ENCODE assay signal across 8 cellular contexts in the genomic region with DNA sequence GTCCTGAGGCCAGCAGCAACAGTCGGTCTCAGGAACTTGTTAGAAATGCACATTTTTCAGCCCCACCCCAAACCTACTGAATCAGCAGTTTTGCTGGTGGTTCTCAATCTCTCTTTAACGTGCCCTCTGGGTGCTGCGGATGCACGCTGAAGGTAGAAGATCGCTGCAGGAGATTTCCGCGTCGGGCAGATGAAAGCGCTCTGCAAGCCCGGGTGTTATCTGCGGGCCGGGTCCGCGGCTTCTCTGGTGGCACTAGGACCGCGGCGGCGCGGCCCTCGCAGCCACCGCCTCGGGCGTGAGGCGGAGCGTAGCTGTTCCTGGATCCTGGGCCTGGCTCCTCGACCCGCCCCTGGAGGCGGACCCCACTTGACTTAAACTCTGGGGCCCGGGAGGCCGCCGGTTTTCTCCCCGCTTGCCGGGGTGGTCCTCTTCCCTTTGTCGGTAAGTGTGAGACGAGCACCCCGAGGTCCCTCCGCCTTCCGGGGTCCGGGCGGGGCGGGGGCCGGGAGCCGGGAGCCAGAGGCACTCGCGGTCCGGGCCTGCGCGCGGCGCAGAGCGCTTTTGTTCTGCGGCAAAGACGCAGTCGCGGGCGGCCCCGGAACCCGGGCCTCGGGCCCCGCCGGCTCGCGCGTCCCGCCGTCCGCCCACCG. TPM values are rescaled to one million over a fixed set of nuclear protein-coding genes. Genes with fewer than 3 reads are reported as not detected.
DNase-seq lines count a peak whose midpoint lies in the region; ATAC-seq and TF ChIP-seq lines count a peak whose summit lies in the region.

A gene with protein sequence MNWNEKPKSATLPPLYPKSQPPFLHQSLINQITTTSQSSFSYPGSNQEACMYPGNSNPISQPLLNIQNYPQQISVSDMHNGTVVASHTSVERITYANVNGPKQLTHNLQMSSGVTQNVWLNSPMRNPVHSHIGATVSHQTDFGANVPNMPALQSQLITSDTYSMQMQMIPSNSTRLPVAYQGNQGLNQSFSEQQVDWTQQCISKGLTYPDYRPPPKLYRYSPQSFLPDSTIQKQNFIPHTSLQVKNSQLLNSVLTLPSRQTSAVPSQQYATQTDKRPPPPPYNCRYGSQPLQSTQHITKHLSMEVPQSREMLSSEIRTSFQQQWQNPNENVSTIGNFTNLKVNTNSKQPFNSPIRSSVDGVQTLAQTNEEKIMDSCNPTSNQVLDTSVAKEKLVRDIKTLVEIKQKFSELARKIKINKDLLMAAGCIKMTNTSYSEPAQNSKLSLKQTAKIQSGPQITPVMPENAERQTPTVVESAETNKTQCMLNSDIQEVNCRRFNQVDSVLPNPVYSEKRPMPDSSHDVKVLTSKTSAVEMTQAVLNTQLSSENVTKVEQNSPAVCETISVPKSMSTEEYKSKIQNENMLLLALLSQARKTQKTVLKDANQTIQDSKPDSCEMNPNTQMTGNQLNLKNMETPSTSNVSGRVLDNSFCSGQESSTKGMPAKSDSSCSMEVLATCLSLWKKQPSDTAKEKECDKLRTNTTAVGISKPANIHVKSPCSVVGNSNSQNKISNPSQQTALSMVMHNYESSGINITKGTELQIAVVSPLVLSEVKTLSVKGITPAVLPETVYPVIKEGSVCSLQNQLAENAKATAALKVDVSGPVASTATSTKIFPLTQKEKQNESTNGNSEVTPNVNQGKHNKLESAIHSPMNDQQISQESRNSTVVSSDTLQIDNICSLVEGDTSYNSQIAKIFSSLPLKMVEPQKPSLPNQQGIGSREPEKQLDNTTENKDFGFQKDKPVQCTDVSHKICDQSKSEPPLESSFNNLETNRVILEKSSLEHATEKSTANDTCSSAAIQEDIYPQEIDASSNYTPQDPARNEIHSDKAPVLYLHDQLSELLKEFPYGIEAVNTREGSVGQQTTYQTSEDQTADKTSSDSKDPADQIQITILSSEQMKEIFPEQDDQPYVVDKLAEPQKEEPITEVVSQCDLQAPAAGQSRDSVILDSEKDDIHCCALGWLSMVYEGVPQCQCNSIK (N-terminal part only) (plus strand): TSS at position 365 of the 650 bp plus-strand sequence. CDS start 21,541 bp downstream, outside the sequence.

- CTCF ChIA-PET in OCI-LY7 (lab: Charles Lee; ENCODE audit: unreplicated experiment) = interaction anchor here (0.6 kb wide), 1 partner anchor 312 kb away, joined by 3 read pairs; no protein-coding TSS in a partner anchor

- intact Hi-C loops in OCI-LY7 (cut with micrococcal nuclease; ENCODE audit: unreplicated experiment) = loop anchor here (1.0 to 10.0 kb wide), 5 partner anchors 63 to 344 kb away; no protein-coding TSS in a partner anchor

- H3K4me3 ChIP-seq in OCI-LY7 (ENCODE audit: low read depth, low read length, poor library complexity, severe bottlenecking) = peak within 1 kb of the TSS; percentile 78

- no peak for TF ChIP-seq CTCF in OCI-LY7 (conservative IDR thresholded peaks at IDR 0.05; ENCODE audit: low read length)

- POLR2A ChIA-PET in OCI-LY7 (lab: Charles Lee) = interaction anchor here (0.7 kb wide), 1 partner anchor 9 kb away, joined by 3 read pairs; no protein-coding TSS in a partner anchor

- H3K36me3 ChIP-seq in OCI-LY7 (ENCODE audit: insufficient read depth, low read length) = peaks cover 37% of the 10 kb centered on the region

- peak within 1 kb of the TSS; percentile 85 for H2AFZ ChIP-seq in OCI-LY7 (ENCODE audit: low read length)

- H3K9me3 ChIP-seq in OCI-LY7 (ENCODE audit: low read length) = peaks cover 4% of the 10 kb centered on the region; the same call in 1 of the 2 replicates

- DNase-seq in DMS 273 (lab: John Stamatoyannopoulos, UW; ENCODE audit: unreplicated experiment) (peak; percentile 91), HuH-7 (ENCODE audit: low spot score) (peak; percentile 94), OCI-LY7 (ENCODE audit: low spot score) (peak; percentile 97), activated T-cell treated with anti-CD3 and anti-CD28 coated beads for 1 hour (ENCODE audit: low read depth) (peak; percentile 78), epidermal melanocyte (ENCODE audit: insufficient read length, low spot score) (peak; percentile 84), middle frontal gyrus (ENCODE audit: extremely low spot score, low spot score) (peak; percentile 66)
- peak; percentile 71 for DNase-seq in stimulated activated CD8-positive, alpha-beta memory T cell treated with anti-CD3 and anti-CD28 coated beads, Interleukin-2, amount 100 ng/mL, for 1 hour (ENCODE audit: low read depth in 2 of 2)

- peaks cover 28% of the 10 kb centered on the region for H3K4me1 ChIP-seq in OCI-LY7 (ENCODE audit: insufficient read depth, low read length, poor library complexity, severe bottlenecking)

- peak within 1 kb of the TSS; percentile 87 for H3K27ac ChIP-seq in OCI-LY7 (ENCODE audit: low read depth, low read length, poor library complexity, severe bottlenecking)

- peaks cover 11% of the 10 kb centered on the region; the same call in 1 of the 2 replicates for H4K20me1 ChIP-seq in OCI-LY7 (ENCODE audit: insufficient read depth, low read length)

- ATAC-seq in GM21526 (IDR thresholded peaks at IDR 0.05; ENCODE audit: low FRiP score, unreplicated experiment) = peak; percentile 86

- H3K9me2 ChIP-seq in OCI-LY7 (ENCODE audit: insufficient read depth, low read length) = no peaks in the 10 kb centered on the region

- H3K4me2 ChIP-seq in OCI-LY7 (ENCODE audit: low read length) = peak within 1 kb of the TSS; percentile 93

- peaks cover 47% of the 10 kb centered on the region for H3K79me2 ChIP-seq in OCI-LY7 (ENCODE audit: insufficient read depth, low read depth, low read length)

- no TSS peak for BruUV-seq in OCI-LY7 (replicated peaks; lab: Mats Ljungman, UMichigan)

RNA-seq across cellular contexts. Expression of the gene that starts here (rescaled TPM):
- 53.3 and 70.4 TPM in 2 replicates for total RNA-seq in OCI-LY7 (2014; rRNA removed; shearing (Covaris generic))
- 46.3 and 60.8 TPM in 2 replicates for total RNA-seq in OCI-LY7 (2022)

Comparison
In these comparisons a context has a peak if more than half of its experiments do, and no peak if none do; other contexts are left out.
1. Peak in every context shown above with its lines: DNase-seq, ATAC-seq, H3K4me3 ChIP-seq and H3K27ac ChIP-seq.